Comparison of ENCODE assay signal across 27 cellular contexts in the genomic region with DNA sequence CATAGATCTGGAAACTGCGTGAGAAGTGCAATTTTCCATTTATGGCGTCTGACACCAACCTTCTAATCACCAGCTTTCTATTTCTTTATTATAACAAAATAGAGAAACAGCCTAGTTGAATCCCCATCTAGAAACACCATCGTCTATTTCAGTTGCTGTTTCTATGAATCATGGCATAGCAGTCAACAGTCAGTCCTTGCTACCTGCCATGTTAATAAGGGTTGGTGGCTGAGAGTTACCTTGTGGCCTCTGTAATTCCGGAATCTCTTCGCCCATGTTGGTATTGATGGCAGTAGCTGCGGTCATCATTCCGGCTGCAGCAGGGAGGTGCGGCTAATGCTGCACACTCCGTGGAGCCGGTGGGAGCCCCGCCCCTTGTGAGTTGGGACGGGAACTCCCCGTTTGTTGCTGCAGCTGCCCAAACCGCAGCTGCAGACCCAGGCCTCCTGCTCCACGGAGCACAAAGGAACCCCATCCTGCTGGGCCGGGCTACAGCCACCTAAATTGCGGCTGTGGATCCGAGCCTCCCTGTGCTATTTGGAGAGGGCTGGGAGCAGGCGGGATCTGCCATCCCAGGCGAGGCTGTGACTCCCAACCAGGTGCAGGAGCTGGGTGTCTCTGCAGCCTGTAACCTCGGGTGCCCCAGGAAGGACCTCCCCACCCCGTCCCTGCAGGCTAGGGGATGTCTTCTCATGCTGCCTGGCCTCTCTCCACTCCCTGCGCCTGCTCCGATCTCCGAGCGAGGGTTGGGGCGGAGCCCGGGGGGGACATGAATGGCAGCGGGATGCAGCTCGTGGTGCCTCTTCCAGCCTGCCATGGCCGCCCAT.
DNase-seq lines count a peak whose midpoint lies in the region; ATAC-seq, FAIRE-seq and TF ChIP-seq lines count a peak whose summit lies in the region.
"Had no signal": no experiment of that assay in that cellular context is flagged by ENCODE, and none has a peak within 500 bp of the region (broad histone marks: within the 10 kb centered on the region; RNA-seq: fewer than 3 reads in every experiment).

No MANE protein-coding gene starts in this region.

- no peak for DNase-seq in activated CD4-positive, alpha-beta T cell treated with anti-CD3 and anti-CD28 coated beads for 36 hours
- no peak for DNase-seq in activated CD4-positive, alpha-beta T cell treated with anti-CD3 and anti-CD28 coated beads for 1 hour
- DNase-seq in NCI-H748 (lab: John Stamatoyannopoulos, UW; ENCODE audit: unreplicated experiment): peak; percentile 59
- no peak for DNase-seq in H1 (ENCODE audit: low read depth in 1 of 2, low spot score in 2 of 2)
- DNase-seq in type B pancreatic cell (ENCODE audit: extremely low spot score, unreplicated experiment): no peak
- no peak for DNase-seq in NCI-H1092 treated with DMSO at 0.1 percent for 48 hours (lab: John Stamatoyannopoulos, UW)
- no peak for DNase-seq in stimulated activated naive CD8-positive, alpha-beta T cell treated with anti-CD3 and anti-CD28 coated beads, Interleukin-15, amount 100 ng/mL, for 72 hours
- no peak for DNase-seq in DMS53 (lab: John Stamatoyannopoulos, UW)
- DNase-seq: 8988T; activated naive CD4-positive, alpha-beta T cell; activated T-cell treated with anti-CD3 and anti-CD28 coated beads, Interleukin-2, amount 50 U/mL, for 4 hours; adrenal gland; CD4-positive, alpha-beta T cell; glutamatergic neuron; kidney glomerular epithelial cell; lower lobe of right lung; NCI-H1092; NCI-H2081 treated with DMSO at 0.1 percent for 48 hours; NCI-H524; SIG-M5; sigmoid colon; stimulated activated CD4-positive, alpha-beta T cell treated with anti-CD3 and anti-CD28 coated beads, Interleukin-15, amount 100 ng/mL, for 24 hours; stomach; transverse colon had no signal

- H3K4me2 ChIP-seq in H1 (ENCODE audit: insufficient read depth in 1 of 2, low read depth in 2 of 2, low read length in 2 of 2): peak overlapping the region in 1 of 2 experiments; percentile 41; a peak in 1 of 4 replicates

- POLR2A ChIA-PET in activated CD4-positive, alpha-beta T cell treated with anti-CD3 and anti-CD28 coated beads for 36 hours (lab: Charles Lee): no interaction called here
- POLR2A ChIA-PET in H1 (lab: Charles Lee; ENCODE audit: partially characterized antibody): no interaction called here

- no peaks in the 10 kb centered on the region for H3K79me1 ChIP-seq in H1 (ENCODE audit: low read depth, low read length)

- H3K27me3 ChIP-seq in H1 (replicated peaks in 1 of 4; ENCODE audit: control insufficient read depth in 3 of 4, extremely low read depth in 1 of 4, insufficient read depth in 3 of 4, low read length in 3 of 4): no peaks in the 10 kb centered on the region
- H3K27me3 ChIP-seq: sigmoid colon, transverse colon had no signal

- H4K8ac ChIP-seq in H1 (ENCODE audit: extremely low read depth, insufficient read depth, low read length): no peak overlapping the region

- H3K4me1 Mint-ChIP-seq in activated CD4-positive, alpha-beta T cell treated with anti-CD3 and anti-CD28 coated beads for 36 hours: no peaks in the 10 kb centered on the region
- H3K4me1 Mint-ChIP-seq in type B pancreatic cell (ENCODE audit: unreplicated experiment): no peaks in the 10 kb centered on the region
- no peaks in the 10 kb centered on the region for H3K4me1 Mint-ChIP-seq in stimulated activated naive CD8-positive, alpha-beta T cell treated with anti-CD3 and anti-CD28 coated beads, Interleukin-15, amount 100 ng/mL, for 72 hours

- H2BK20ac ChIP-seq in H1 (ENCODE audit: low read length): no peak overlapping the region

- H2BK12ac ChIP-seq in H1 (ENCODE audit: low read depth, low read length): no peak overlapping the region

- H3K9me3 Mint-ChIP-seq in activated CD4-positive, alpha-beta T cell treated with anti-CD3 and anti-CD28 coated beads for 36 hours (ENCODE audit: low read depth): no peaks in the 10 kb centered on the region
- H3K9me3 Mint-ChIP-seq in type B pancreatic cell: peaks cover 4% of the 10 kb centered on the region
- no peaks in the 10 kb centered on the region for H3K9me3 Mint-ChIP-seq in stimulated activated naive CD8-positive, alpha-beta T cell treated with anti-CD3 and anti-CD28 coated beads, Interleukin-15, amount 100 ng/mL, for 72 hours
- H3K9me3 Mint-ChIP-seq: activated T-cell treated with anti-CD3 and anti-CD28 coated beads, Interleukin-2, amount 50 U/mL, for 4 hours; CD4-positive, alpha-beta T cell had no signal

- no peak overlapping the region for H2AK5ac ChIP-seq in H1 (ENCODE audit: low read depth, low read length)

- H3K4ac ChIP-seq in H1 (replicated peaks; ENCODE audit: insufficient read length, low read depth, low read length): no peak overlapping the region

- no peak overlapping the region for H3K9ac ChIP-seq in H1 (replicated peaks in 1 of 4; ENCODE audit: extremely low read depth in 1 of 4, low read depth in 3 of 4, low read length in 3 of 4)

- TF ChIP-seq RAD21 in H1 (IDR thresholded peaks at IDR 0.05 in 1 of 2, conservative IDR thresholded peaks at IDR 0.05 in 1 of 2; ENCODE audit: low read depth in 2 of 2, low read length in 2 of 2): no peak

- H3K36me3 Mint-ChIP-seq in activated CD4-positive, alpha-beta T cell treated with anti-CD3 and anti-CD28 coated beads for 36 hours (ENCODE audit: low read depth): no peaks in the 10 kb centered on the region
- no peaks in the 10 kb centered on the region for H3K36me3 Mint-ChIP-seq in type B pancreatic cell
- H3K36me3 Mint-ChIP-seq: brain had no signal

- no peak overlapping the region for H3K27ac Mint-ChIP-seq in activated CD4-positive, alpha-beta T cell treated with anti-CD3 and anti-CD28 coated beads for 36 hours
- no peak overlapping the region for H3K27ac Mint-ChIP-seq in type B pancreatic cell
- H3K27ac Mint-ChIP-seq in stimulated activated naive CD8-positive, alpha-beta T cell treated with anti-CD3 and anti-CD28 coated beads, Interleukin-15, amount 100 ng/mL, for 72 hours: no peak overlapping the region
- H3K27ac Mint-ChIP-seq: brain; CD4-positive, alpha-beta T cell had no signal

- H2BK120ac ChIP-seq in H1 (replicated peaks; ENCODE audit: low read depth, low read length): no peak overlapping the region

- no peak overlapping the region for H3K27ac ChIP-seq in H1 (ENCODE audit: low read depth, low read length)
- H3K27ac ChIP-seq: adrenal gland, epithelial cell of prostate, lower lobe of right lung, sigmoid colon, stomach, transverse colon had no signal

- peak; percentile 55 for ATAC-seq in activated CD4-positive, alpha-beta T cell treated with anti-CD3 and anti-CD28 coated beads for 36 hours
- ATAC-seq in stimulated activated naive CD8-positive, alpha-beta T cell treated with anti-CD3 and anti-CD28 coated beads, Interleukin-15, amount 100 ng/mL, for 72 hours: no peak
- ATAC-seq: activated CD4-positive, CD25-positive, alpha-beta regulatory T cell treated with anti-CD3 and anti-CD28 coated beads, Interleukin-2, amount 50 U/mL, for 24 hours; lower lobe of right lung had no signal

- no peak overlapping the region for H4K5ac ChIP-seq in H1 (ENCODE audit: insufficient read length, low read depth, low read length)

- no peaks in the 10 kb centered on the region for H3K27me3 Mint-ChIP-seq in activated CD4-positive, alpha-beta T cell treated with anti-CD3 and anti-CD28 coated beads for 36 hours
- H3K27me3 Mint-ChIP-seq in type B pancreatic cell: peaks cover 17% of the 10 kb centered on the region
- H3K27me3 Mint-ChIP-seq in stimulated activated naive CD8-positive, alpha-beta T cell treated with anti-CD3 and anti-CD28 coated beads, Interleukin-15, amount 100 ng/mL, for 72 hours: no peaks in the 10 kb centered on the region
- H3K27me3 Mint-ChIP-seq: CD4-positive, alpha-beta T cell had no signal

- no peak overlapping the region for H3K14ac ChIP-seq in H1 (ENCODE audit: insufficient read length)

- no peaks in the 10 kb centered on the region for H3K36me3 ChIP-seq in H1 (ENCODE audit: control insufficient read depth in 2 of 4, insufficient read depth in 4 of 4, low read length in 3 of 4)
- H3K36me3 ChIP-seq: adrenal gland, lower lobe of right lung, sigmoid colon, stomach, transverse colon had no signal

- intact Hi-C loops in activated CD4-positive, alpha-beta T cell treated with anti-CD3 and anti-CD28 coated beads for 36 hours (cut with DNase I, micrococcal nuclease): no loop called here

- TF ChIP-seq EP300 in H1 (IDR thresholded peaks at IDR 0.05; ENCODE audit: borderline replicate concordance in 1 of 2, low read depth in 2 of 2, low read length in 2 of 2): no peak

- peak; percentile 71 for FAIRE-seq in H1 (lab: Jason Lieb, UNC)

- no peaks in the 10 kb centered on the region for H3K9me3 ChIP-seq in H1 (ENCODE audit: insufficient read depth in 2 of 2, low read depth in 1 of 2, low read length in 1 of 2)
- H3K9me3 ChIP-seq: adrenal gland, lower lobe of right lung, sigmoid colon, transverse colon had no signal

- no peak overlapping the region for H4K91ac ChIP-seq in H1 (replicated peaks; ENCODE audit: insufficient read length, low read length)

- no peaks in the 10 kb centered on the region for H3K23me2 ChIP-seq in H1 (ENCODE audit: low read depth, low read length)

- no peak overlapping the region for H3K18ac ChIP-seq in H1 (ENCODE audit: extremely low read depth, low read length)

- H3K4me3 ChIP-seq in H1 (ENCODE audit: extremely low read depth in 1 of 4, insufficient read depth in 2 of 4, low read depth in 3 of 4, low read length in 4 of 4): peak overlapping the region in 1 of 4 experiments; percentile 7; a peak in 1 of 8 replicates
- H3K4me3 ChIP-seq: adrenal gland, lower lobe of right lung, sigmoid colon, stomach, transverse colon had no signal

- no peak overlapping the region for H3K4me3 Mint-ChIP-seq in activated CD4-positive, alpha-beta T cell treated with anti-CD3 and anti-CD28 coated beads for 36 hours
- H3K4me3 Mint-ChIP-seq in type B pancreatic cell: peak overlapping the region; percentile 57
- H3K4me3 Mint-ChIP-seq in stimulated activated naive CD8-positive, alpha-beta T cell treated with anti-CD3 and anti-CD28 coated beads, Interleukin-15, amount 100 ng/mL, for 72 hours: no peak overlapping the region
- H3K4me3 Mint-ChIP-seq: activated T-cell treated with anti-CD3 and anti-CD28 coated beads, Interleukin-2, amount 50 U/mL, for 4 hours; brain; CD4-positive, alpha-beta T cell had no signal

- no peak for TF ChIP-seq POLR2A in H1 (IDR thresholded peaks at IDR 0.05; ENCODE audit: control extremely low read depth in 1 of 2, low read depth in 2 of 2, low read length in 2 of 2)

- H3K23ac ChIP-seq in H1 (ENCODE audit: insufficient read length): no peak overlapping the region

- H4K20me1 ChIP-seq in H1 (replicated peaks in 1 of 2; ENCODE audit: control insufficient read depth in 1 of 2, insufficient read depth in 2 of 2, low read length in 2 of 2): no peaks in the 10 kb centered on the region

- CTCF ChIA-PET in activated CD4-positive, alpha-beta T cell treated with anti-CD3 and anti-CD28 coated beads for 36 hours (lab: Charles Lee): interaction anchor here (0.6 kb wide), 1 partner anchor 36 kb away, joined by 3 read pairs; no protein-coding TSS in a partner anchor
- CTCF ChIA-PET in H1 (lab: Charles Lee; ENCODE audit: partially characterized antibody): interaction anchor here (1.1 kb wide), 1 partner anchor 185 kb away, joined by 3 read pairs; no protein-coding TSS in a partner anchor

- no peak for TF ChIP-seq CTCF in H1 (IDR thresholded peaks at IDR 0.05; ENCODE audit: control extremely low read depth in 1 of 3, insufficient read depth in 1 of 3, low read depth in 1 of 3, low read length in 3 of 3)
- TF ChIP-seq CTCF in type B pancreatic cell (conservative IDR thresholded peaks at IDR 0.05): no peak

- 89% methylated on average over 14 of the region's 31 CpGs; no CpG with 5 or more reads in 1 of the 2 experiments for WGBS in H1 (ENCODE audit: extremely low coverage in 1 of 2, insufficient coverage in 1 of 2, insufficient read length in 1 of 2, insufficient replicate concordance in 2 of 2, low coverage in 1 of 2, low lambda C conversion rate in 2 of 2, missing lambda C conversion rate in 1 of 2), 2 experiments

- no peak overlapping the region for H3K56ac ChIP-seq in H1 (replicated peaks; ENCODE audit: insufficient read length, low read depth, low read length)

- H2BK15ac ChIP-seq in H1 (ENCODE audit: low read length): no peak overlapping the region

- H2BK5ac ChIP-seq in H1 (ENCODE audit: low read depth, low read length): no peak overlapping the region

- no peaks in the 10 kb centered on the region for H3K4me1 ChIP-seq in H1 (replicated peaks in 1 of 4; ENCODE audit: control insufficient read depth in 3 of 4, insufficient read depth in 4 of 4, low read length in 3 of 4)
- H3K4me1 ChIP-seq: adrenal gland, lower lobe of right lung, sigmoid colon, stomach, transverse colon had no signal

- no peak overlapping the region for H2AFZ ChIP-seq in H1 (ENCODE audit: low read length)

- no peaks in the 10 kb centered on the region for H3K79me2 ChIP-seq in H1 (ENCODE audit: control insufficient read depth in 1 of 2, insufficient read depth in 2 of 2, low read length in 2 of 2)
